11 cellular contexts compared by ENCODE assay signal in the genomic region with DNA sequence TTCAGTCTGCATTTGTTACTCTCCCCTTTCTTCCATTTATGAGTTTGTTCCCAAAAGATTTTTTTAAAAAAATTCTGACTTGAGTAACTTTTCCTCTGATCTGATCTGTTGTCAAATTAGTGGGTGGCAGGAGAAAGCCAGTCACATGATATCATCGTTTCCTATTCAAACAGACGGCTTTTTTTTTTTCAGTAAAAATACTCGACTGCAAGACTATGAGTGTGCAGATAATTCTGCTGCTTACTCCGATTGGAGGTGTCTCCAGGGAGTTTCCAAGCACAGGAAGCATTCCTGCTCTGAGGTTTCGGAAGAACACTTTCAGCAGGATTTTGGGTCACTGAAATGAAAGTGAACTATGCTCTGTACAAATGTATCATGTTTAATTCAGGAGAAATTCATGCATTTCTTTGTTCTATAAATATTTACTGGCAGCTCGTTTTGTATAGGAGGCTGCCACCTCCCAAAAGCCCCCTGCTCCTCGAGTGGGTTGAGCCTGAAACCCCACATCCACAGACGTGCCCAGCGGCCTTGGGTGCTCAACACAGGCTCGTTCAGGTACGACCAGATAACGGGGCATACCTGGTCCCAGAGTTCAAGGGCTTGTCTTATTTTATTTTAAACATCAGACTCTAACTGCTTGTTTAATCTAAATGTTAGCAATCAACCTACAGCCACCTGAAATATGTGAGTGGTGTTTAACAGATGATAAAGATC.
A peak's percentile ranks its signal among the peaks of the same experiment; 100 is the strongest.
DNase-seq lines count a peak whose midpoint lies in the region; ATAC-seq and TF ChIP-seq lines count a peak whose summit lies in the region.
"Had no signal": no experiment of that assay in that cellular context is flagged by ENCODE, and none has a peak within 500 bp of the region (broad histone marks: within the 10 kb centered on the region; RNA-seq: fewer than 3 reads in every experiment).

No MANE protein-coding gene starts in this region.

- no peak overlapping the region for H3K4me3 Mint-ChIP-seq in T-cell

- peaks cover 12 to 18% (median 16%) of the 10 kb centered on the region in 3 donors for H3K4me1 Mint-ChIP-seq in T-cell

- H3K9me3 ChIP-seq in SK-N-MC (ENCODE audit: low read depth, low read length), result no peaks in the 10 kb centered on the region
- no peaks in the 10 kb centered on the region for H3K9me3 ChIP-seq in iPS-20b (ENCODE audit: insufficient read depth, low read depth, low read length)
- peaks cover 0 to 5% (median 0%) of the 10 kb centered on the region in 4 donors for H3K9me3 ChIP-seq in tibial nerve

- CTCF ChIA-PET in T-cell (lab: Charles Lee), result no interaction called here

- POLR2A ChIA-PET in T-cell (lab: Charles Lee), result interaction anchor here in 1 of 2 donors (0.5 kb wide), 1 partner anchor 129 kb away, joined by 4 read pairs; no protein-coding TSS in a partner anchor

- no peak for ATAC-seq in T-cell (replicated peaks in 1 of 4)
- no peak for ATAC-seq in HG02938 (IDR thresholded peaks at IDR 0.05; ENCODE audit: unreplicated experiment)
- ATAC-seq in GM19023 (IDR thresholded peaks at IDR 0.05; ENCODE audit: unreplicated experiment), result no peak
- ATAC-seq: activated T-cell treated with anti-CD3 and anti-CD28 coated beads, Interleukin-2, amount 50 U/mL, for 72 hours; heart left ventricle; Panc1 had no signal

- H3K27ac ChIP-seq in SK-N-MC, result peak overlapping the region; percentile 9; the same call in 1 of the 2 replicates
- no peak overlapping the region for H3K27ac ChIP-seq in iPS-20b (ENCODE audit: low read length)
- H3K27ac ChIP-seq in tibial nerve, result peak overlapping the region; percentile 4 to 89 (median 80)
- H3K27ac ChIP-seq: heart left ventricle had no signal

- H3K9ac ChIP-seq in SK-N-MC (ENCODE audit: insufficient read length), result peak overlapping the region; percentile 25
- peak overlapping the region; percentile 67; the same call in 1 of the 2 replicates for H3K9ac ChIP-seq in iPS-20b (ENCODE audit: low read depth, low read length)

- TF ChIP-seq EP300 in tibial nerve (IDR thresholded peaks at IDR 0.05), result no peak

- H3K4me3 ChIP-seq in SK-N-MC, result peak overlapping the region; percentile 63
- peak overlapping the region; percentile 56; the same call in 1 of the 2 replicates for H3K4me3 ChIP-seq in iPS-20b (ENCODE audit: low read length)
- peak overlapping the region; percentile 2 to 25 (median 6) for H3K4me3 ChIP-seq in tibial nerve

- H3K36me3 ChIP-seq in SK-N-MC (ENCODE audit: insufficient read depth, low read length) (no peaks in the 10 kb centered on the region), iPS-20b (ENCODE audit: insufficient read depth, low read depth, low read length) (no peaks in the 10 kb centered on the region), tibial nerve (no peaks in the 10 kb centered on the region)
- H3K36me3 ChIP-seq: heart left ventricle had no signal

- DNase-seq in NCI-H345 (lab: John Stamatoyannopoulos, UW) (peak; percentile 32), NCI-H345 treated with DMSO at 0.1 percent for 48 hours (lab: John Stamatoyannopoulos, UW; ENCODE audit: unreplicated experiment) (no peak), SK-N-MC (ENCODE audit: low read depth, low spot score) (peak; percentile 40), tibial nerve (ENCODE audit: low spot score in 2 of 2) (no peak), T-cell (no peak)
- DNase-seq: activated T-cell treated with anti-CD3 and anti-CD28 coated beads, Interleukin-2, amount 50 U/mL, for 72 hours; heart left ventricle had no signal

- no peaks in the 10 kb centered on the region for H3K36me3 Mint-ChIP-seq in T-cell

- TF ChIP-seq CTCF in tibial nerve (IDR thresholded peaks at IDR 0.05), result no peak

- TF ChIP-seq POLR2A in tibial nerve (IDR thresholded peaks at IDR 0.05), result no peak

- peaks cover 27% of the 10 kb centered on the region; the same call in 1 of the 2 replicates for H3K4me1 ChIP-seq in iPS-20b (ENCODE audit: insufficient read depth, low read length)
- peaks cover 0 to 44% (median 15%) of the 10 kb centered on the region in 4 donors for H3K4me1 ChIP-seq in tibial nerve

- WGBS in tibial nerve, 2 donors, result 26 to 27% methylated on average over 12 of the region's 12 CpGs

- no peaks in the 10 kb centered on the region for H3K9me3 Mint-ChIP-seq in T-cell
- H3K9me3 Mint-ChIP-seq: activated T-cell treated with anti-CD3 and anti-CD28 coated beads, Interleukin-2, amount 50 U/mL, for 72 hours had no signal

- H3K27ac Mint-ChIP-seq in T-cell, result no peak overlapping the region
- H3K27ac Mint-ChIP-seq: activated T-cell treated with anti-CD3 and anti-CD28 coated beads, Interleukin-2, amount 50 U/mL, for 72 hours had no signal

- H3K27me3 ChIP-seq in iPS-20b (ENCODE audit: insufficient read depth, low read length) (peaks cover 61% of the 10 kb centered on the region), tibial nerve (no peaks in the 10 kb centered on the region)
- H3K27me3 ChIP-seq: heart left ventricle had no signal

- peaks cover 16 to 44% of the 10 kb centered on the region in 2 donors for H3K27me3 Mint-ChIP-seq in T-cell

Comparison
In these comparisons a context has a peak if more than half of its experiments do, and no peak if none do; other contexts are left out.
1. DNase-seq: peak in NCI-H345 (single experiment) and SK-N-MC (single experiment); none in NCI-H345 treated with DMSO at 0.1 percent for 48 hours (single experiment), tibial nerve (0 of 2) and T-cell (0 of 34).
2. H3K4me3 ChIP-seq: peak in every context shown above with its lines; median percentile 63 in SK-N-MC; 56 in iPS-20b; 6 in tibial nerve.